22 cellular contexts compared by ENCODE assay signal in genomic region chr2:122329266-122329665, GRCh38.
"Had no signal": no experiment of that assay in that cellular context is flagged by ENCODE, and none has a peak within 500 bp of the region (broad histone marks: within the 10 kb centered on the region; RNA-seq: fewer than 3 reads in every experiment).

No MANE protein-coding gene starts in this region.

- H3K4me3 ChIP-seq: Peyer's patch had no signal

- H3K36me3 ChIP-seq: brain microvascular endothelial cell, Peyer's patch had no signal

- H3K27ac Mint-ChIP-seq: activated CD4-positive, alpha-beta memory T cell treated with anti-CD3 and anti-CD28 coated beads for 36 hours; activated CD4-positive, alpha-beta T cell treated with anti-CD3 and anti-CD28 coated beads, Interleukin-2, amount 10 ng/mL, durations not matched to agents 7 days and 5 days; activated naive CD4-positive, alpha-beta T cell treated with anti-CD3 and anti-CD28 coated beads, Interleukin-2, amount 10 ng/mL, durations not matched to agents 7 days and 5 days; activated naive CD8-positive, alpha-beta T cell treated with anti-CD3 and anti-CD28 coated beads for 36 hours; activated T-helper 2 cell treated with anti-CD3 and anti-CD28 coated beads, Interferon-gamma antibody, Interleukin-2, Interleukin-4, amounts not matched to agents 10 μg/mL and 5 μg/mL and 100 μg/mL, durations not matched to agents 14 hours and 24 hours and 36 hours; T-helper 17 cell had no signal

- H3K36me3 Mint-ChIP-seq: activated CD4-positive, alpha-beta memory T cell treated with anti-CD3 and anti-CD28 coated beads for 36 hours; activated naive CD4-positive, alpha-beta T cell treated with anti-CD3 and anti-CD28 coated beads, Interleukin-2, amount 10 ng/mL, durations not matched to agents 7 days and 5 days; activated naive CD8-positive, alpha-beta T cell treated with anti-CD3 and anti-CD28 coated beads for 36 hours had no signal

- H3K9me3 Mint-ChIP-seq: activated CD4-positive, alpha-beta memory T cell treated with anti-CD3 and anti-CD28 coated beads for 36 hours; activated CD4-positive, alpha-beta T cell treated with anti-CD3 and anti-CD28 coated beads, Interleukin-2, amount 10 ng/mL, durations not matched to agents 7 days and 5 days; activated naive CD4-positive, alpha-beta T cell treated with anti-CD3 and anti-CD28 coated beads, Interleukin-2, amount 10 ng/mL, durations not matched to agents 7 days and 5 days; activated naive CD8-positive, alpha-beta T cell treated with anti-CD3 and anti-CD28 coated beads for 36 hours; activated T-helper 2 cell treated with anti-CD3 and anti-CD28 coated beads, Interferon-gamma antibody, Interleukin-2, Interleukin-4, amounts not matched to agents 10 μg/mL and 5 μg/mL and 100 μg/mL, durations not matched to agents 14 hours and 24 hours and 36 hours had no signal

- H3K27me3 Mint-ChIP-seq: activated CD4-positive, alpha-beta memory T cell treated with anti-CD3 and anti-CD28 coated beads for 36 hours; activated CD4-positive, alpha-beta T cell treated with anti-CD3 and anti-CD28 coated beads, Interleukin-2, amount 10 ng/mL, durations not matched to agents 7 days and 5 days; activated naive CD4-positive, alpha-beta T cell treated with anti-CD3 and anti-CD28 coated beads, Interleukin-2, amount 10 ng/mL, durations not matched to agents 7 days and 5 days; T-helper 17 cell had no signal

- H3K4me1 Mint-ChIP-seq: activated CD4-positive, alpha-beta T cell treated with anti-CD3 and anti-CD28 coated beads, Interleukin-2, amount 10 ng/mL, durations not matched to agents 7 days and 5 days; activated naive CD4-positive, alpha-beta T cell treated with anti-CD3 and anti-CD28 coated beads, Interleukin-2, amount 10 ng/mL, durations not matched to agents 7 days and 5 days; activated naive CD8-positive, alpha-beta T cell treated with anti-CD3 and anti-CD28 coated beads for 36 hours; T-helper 17 cell had no signal

- H3K4me1 ChIP-seq: Peyer's patch had no signal

- H3K27me3 ChIP-seq: brain microvascular endothelial cell, Peyer's patch had no signal

- DNase-seq: activated CD4-positive, alpha-beta memory T cell treated with anti-CD3 and anti-CD28 coated beads for 36 hours; activated CD4-positive, alpha-beta T cell treated with anti-CD3 and anti-CD28 coated beads, Interleukin-2, amount 10 ng/mL, durations not matched to agents 7 days and 5 days; activated CD4-positive, CD25-positive, alpha-beta regulatory T cell; activated CD8-positive, alpha-beta memory T cell treated with anti-CD3 and anti-CD28 coated beads for 24 hours; activated gamma-delta T cell treated with Interleukin-2 at 50 U/mL for 16 hours; activated naive CD4-positive, alpha-beta T cell treated with anti-CD3 and anti-CD28 coated beads, Interleukin-2, amount 10 ng/mL, durations not matched to agents 7 days and 5 days; activated naive CD8-positive, alpha-beta T cell treated with anti-CD3 and anti-CD28 coated beads for 36 hours; activated T-cell treated with anti-CD3 and anti-CD28 coated beads for 4 hours; activated T-cell treated with anti-CD3 and anti-CD28 coated beads, Interleukin-2, amount 50 U/mL, for 48 hours; brain microvascular endothelial cell; central memory CD4-positive, alpha-beta T cell; NCI-H1092 treated with DMSO at 0.1 percent for 48 hours; NCI-H1436 treated with DMSO at 0.1 percent for 48 hours; NCI-H187; NCI-H2081; NCI-H446; NCI-H524; Peyer's patch; SHP77; T-helper 17 cell; T-helper 9 cell had no signal

- ATAC-seq: T-helper 17 cell had no signal

- H3K9me3 ChIP-seq: Peyer's patch had no signal

- H3K4me3 Mint-ChIP-seq: activated CD4-positive, alpha-beta memory T cell treated with anti-CD3 and anti-CD28 coated beads for 36 hours; activated CD4-positive, alpha-beta T cell treated with anti-CD3 and anti-CD28 coated beads, Interleukin-2, amount 10 ng/mL, durations not matched to agents 7 days and 5 days; activated naive CD4-positive, alpha-beta T cell treated with anti-CD3 and anti-CD28 coated beads, Interleukin-2, amount 10 ng/mL, durations not matched to agents 7 days and 5 days; activated naive CD8-positive, alpha-beta T cell treated with anti-CD3 and anti-CD28 coated beads for 36 hours; T-helper 17 cell had no signal

- H3K27ac ChIP-seq: brain microvascular endothelial cell, Peyer's patch had no signal
